ENCODE assay signal across 23 cellular contexts in genomic region chr9:116361558-116361957, GRCh38.
"Had no signal": no experiment of that assay in that cellular context is flagged by ENCODE, and none has a peak within 500 bp of the region (broad histone marks: within the 10 kb centered on the region; RNA-seq: fewer than 3 reads in every experiment).

No MANE protein-coding gene starts in this region.

- H3K9me3 ChIP-seq: neutrophil, pancreas, psoas muscle, right atrium auricular region, thoracic aorta, upper lobe of left lung had no signal

- H3K9me3 Mint-ChIP-seq: activated B cell treated with CpG ODN at 0.5 μM for 24 hours; activated naive CD8-positive, alpha-beta T cell treated with anti-CD3 and anti-CD28 coated beads for 36 hours; activated T-cell treated with anti-CD3 and anti-CD28 coated beads, Interleukin-2, amount 50 U/mL, for 4 hours; activated T-helper 2 cell treated with anti-CD3 and anti-CD28 coated beads, Interferon-gamma antibody, Interleukin-2, Interleukin-4, amounts not matched to agents 10 μg/mL and 5 μg/mL and 100 μg/mL, durations not matched to agents 14 hours and 24 hours and 36 hours; central memory CD8-positive, alpha-beta T cell; naive thymus-derived CD8-positive, alpha-beta T cell; T-helper 1 cell treated with Interleukin-12 subunit alpha and Interleukin-12 subunit beta and Interleukin-4 antibody, amounts not matched to agents 30 μg/mL and 1 μg/mL, for 36 hours had no signal

- DNase-seq: activated B cell treated with CpG ODN at 0.5 μM for 24 hours; activated CD4-positive, alpha-beta T cell treated with anti-CD3 and anti-CD28 coated beads for 36 hours; activated CD4-positive, alpha-beta T cell treated with anti-CD3 and anti-CD28 coated beads, Interleukin-2, amount 50 U/mL, for 4 hours; activated CD8-positive, alpha-beta memory T cell treated with anti-CD3 and anti-CD28 coated beads, Interleukin-2, amount 50 U/mL, for 48 hours; activated naive CD4-positive, alpha-beta T cell treated with Interleukin-2 at 50 U/mL for 16 hours; activated naive CD8-positive, alpha-beta T cell treated with anti-CD3 and anti-CD28 coated beads for 36 hours; activated T-cell treated with anti-CD3 and anti-CD28 coated beads, Interleukin-2, amount 50 U/mL, for 4 hours; cortex of kidney; naive thymus-derived CD8-positive, alpha-beta T cell; pancreas; psoas muscle; stimulated activated CD4-positive, alpha-beta T cell treated with anti-CD3 and anti-CD28 coated beads, Interleukin-4, amount 100 ng/mL, for 24 hours; stimulated activated naive CD4-positive, alpha-beta T cell treated with Interleukin-2 at 50 U/mL for 16 hours; T1000; upper lobe of left lung had no signal

- H3K27me3 ChIP-seq: neutrophil, pancreas, right atrium auricular region, upper lobe of left lung had no signal

- H3K4me3 ChIP-seq: lung, pancreas, psoas muscle, right atrium auricular region, thoracic aorta, upper lobe of left lung had no signal

- H3K36me3 ChIP-seq: neutrophil, pancreas, right atrium auricular region, thoracic aorta, upper lobe of left lung had no signal

- H3K27me3 Mint-ChIP-seq: activated B cell treated with CpG ODN at 0.5 μM for 24 hours; activated CD4-positive, alpha-beta T cell treated with anti-CD3 and anti-CD28 coated beads for 36 hours; activated naive CD8-positive, alpha-beta T cell treated with anti-CD3 and anti-CD28 coated beads for 36 hours; central memory CD8-positive, alpha-beta T cell had no signal

- H3K4me3 Mint-ChIP-seq: activated B cell treated with CpG ODN at 0.5 μM for 24 hours; activated CD4-positive, alpha-beta T cell treated with anti-CD3 and anti-CD28 coated beads for 36 hours; activated naive CD8-positive, alpha-beta T cell treated with anti-CD3 and anti-CD28 coated beads for 36 hours; activated T-cell treated with anti-CD3 and anti-CD28 coated beads, Interleukin-2, amount 50 U/mL, for 4 hours; central memory CD8-positive, alpha-beta T cell; T-helper 1 cell treated with Interleukin-12 subunit alpha and Interleukin-12 subunit beta and Interleukin-4 antibody, amounts not matched to agents 30 μg/mL and 1 μg/mL, for 36 hours had no signal

- H3K4me1 Mint-ChIP-seq: activated B cell treated with CpG ODN at 0.5 μM for 24 hours; activated CD4-positive, alpha-beta T cell treated with anti-CD3 and anti-CD28 coated beads for 36 hours; activated naive CD8-positive, alpha-beta T cell treated with anti-CD3 and anti-CD28 coated beads for 36 hours; central memory CD8-positive, alpha-beta T cell; naive thymus-derived CD8-positive, alpha-beta T cell had no signal

- H3K27ac ChIP-seq: epithelial cell of prostate, neutrophil, pancreas, psoas muscle, right atrium auricular region, thoracic aorta, upper lobe of left lung had no signal

- H3K27ac Mint-ChIP-seq: activated B cell treated with CpG ODN at 0.5 μM for 24 hours; activated CD4-positive, alpha-beta T cell treated with anti-CD3 and anti-CD28 coated beads for 36 hours; activated naive CD8-positive, alpha-beta T cell treated with anti-CD3 and anti-CD28 coated beads for 36 hours; activated T-helper 2 cell treated with anti-CD3 and anti-CD28 coated beads, Interferon-gamma antibody, Interleukin-2, Interleukin-4, amounts not matched to agents 10 μg/mL and 5 μg/mL and 100 μg/mL, durations not matched to agents 14 hours and 24 hours and 36 hours; T-helper 1 cell treated with Interleukin-12 subunit alpha and Interleukin-12 subunit beta and Interleukin-4 antibody, amounts not matched to agents 30 μg/mL and 1 μg/mL, for 36 hours had no signal

- H3K36me3 Mint-ChIP-seq: activated naive CD8-positive, alpha-beta T cell treated with anti-CD3 and anti-CD28 coated beads for 36 hours; naive thymus-derived CD8-positive, alpha-beta T cell had no signal

- H3K4me1 ChIP-seq: pancreas, upper lobe of left lung had no signal
